ENCODE assay signal across 1 cellular context in the genomic region with DNA sequence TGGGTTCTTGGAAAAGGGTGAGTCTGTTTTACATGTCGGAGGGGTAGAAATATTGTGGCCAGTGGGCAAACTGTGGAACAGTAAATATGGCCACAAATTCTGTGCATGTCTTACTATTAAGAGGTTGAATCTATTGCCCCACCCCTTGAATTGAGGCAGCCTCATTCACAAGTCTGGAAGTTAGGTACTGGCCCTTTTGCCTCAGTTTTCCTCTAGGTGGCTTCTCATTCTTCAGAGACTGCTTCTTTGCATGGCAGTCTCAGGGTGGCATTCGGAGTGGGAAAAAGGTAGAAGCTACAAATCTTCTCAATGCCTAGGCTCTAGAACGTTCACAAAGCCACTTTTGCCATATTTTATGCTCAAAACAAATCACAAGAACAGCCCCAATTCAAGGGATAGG.
TF ChIP-seq lines count a peak whose summit lies in the region.

No MANE protein-coding gene starts in this region.

TF ChIP-seq in K562, 482 proteins besides CTCF, POLR2A, EP300 and RAD21 (continued from another document):
- TF ChIP-seq HEY1 (CRISPR knock-in tag; IDR thresholded peaks at IDR 0.05; ENCODE audit: borderline replicate concordance), result no peak
- no peak for TF ChIP-seq TRIM28 (IDR thresholded peaks at IDR 0.05)
- no peak for TF ChIP-seq SIN3B (IDR thresholded peaks at IDR 0.05; ENCODE audit: low read depth)
- no peak for TF ChIP-seq SAFB (IDR thresholded peaks at IDR 0.05; ENCODE audit: borderline replicate concordance, low read depth, low read length)
- no peak for TF ChIP-seq GTF2F1 (IDR thresholded peaks at IDR 0.05; ENCODE audit: low read depth, low read length)
- TF ChIP-seq LCOR (CRISPR knock-in tag; IDR thresholded peaks at IDR 0.05), result no peak
- TF ChIP-seq ETV6 (IDR thresholded peaks at IDR 0.05; ENCODE audit: borderline replicate concordance in 1 of 2, low read depth in 2 of 2, low read length in 1 of 2), result no peak
- TF ChIP-seq ETV6 (CRISPR knock-in tag; IDR thresholded peaks at IDR 0.05; ENCODE audit: borderline replicate concordance), result no peak
- TF ChIP-seq, protein P1, sequence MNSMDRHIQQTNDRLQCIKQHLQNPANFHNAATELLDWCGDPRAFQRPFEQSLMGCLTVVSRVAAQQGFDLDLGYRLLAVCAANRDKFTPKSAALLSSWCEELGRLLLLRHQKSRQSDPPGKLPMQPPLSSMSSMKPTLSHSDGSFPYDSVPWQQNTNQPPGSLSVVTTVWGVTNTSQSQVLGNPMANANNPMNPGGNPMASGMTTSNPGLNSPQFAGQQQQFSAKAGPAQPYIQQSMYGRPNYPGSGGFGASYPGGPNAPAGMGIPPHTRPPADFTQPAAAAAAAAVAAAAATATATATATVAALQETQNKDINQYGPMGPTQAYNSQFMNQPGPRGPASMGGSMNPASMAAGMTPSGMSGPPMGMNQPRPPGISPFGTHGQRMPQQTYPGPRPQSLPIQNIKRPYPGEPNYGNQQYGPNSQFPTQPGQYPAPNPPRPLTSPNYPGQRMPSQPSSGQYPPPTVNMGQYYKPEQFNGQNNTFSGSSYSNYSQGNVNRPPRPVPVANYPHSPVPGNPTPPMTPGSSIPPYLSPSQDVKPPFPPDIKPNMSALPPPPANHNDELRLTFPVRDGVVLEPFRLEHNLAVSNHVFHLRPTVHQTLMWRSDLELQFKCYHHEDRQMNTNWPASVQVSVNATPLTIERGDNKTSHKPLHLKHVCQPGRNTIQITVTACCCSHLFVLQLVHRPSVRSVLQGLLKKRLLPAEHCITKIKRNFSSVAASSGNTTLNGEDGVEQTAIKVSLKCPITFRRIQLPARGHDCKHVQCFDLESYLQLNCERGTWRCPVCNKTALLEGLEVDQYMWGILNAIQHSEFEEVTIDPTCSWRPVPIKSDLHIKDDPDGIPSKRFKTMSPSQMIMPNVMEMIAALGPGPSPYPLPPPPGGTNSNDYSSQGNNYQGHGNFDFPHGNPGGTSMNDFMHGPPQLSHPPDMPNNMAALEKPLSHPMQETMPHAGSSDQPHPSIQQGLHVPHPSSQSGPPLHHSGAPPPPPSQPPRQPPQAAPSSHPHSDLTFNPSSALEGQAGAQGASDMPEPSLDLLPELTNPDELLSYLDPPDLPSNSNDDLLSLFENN (IDR thresholded peaks at IDR 0.05; ENCODE audit: low read depth in 2 of 2, low read length in 2 of 2), result no peak
- TF ChIP-seq ZNF253 (CRISPR knock-in tag; conservative IDR thresholded peaks at IDR 0.05), result no peak
- TF ChIP-seq ZNF239 (CRISPR knock-in tag; IDR thresholded peaks at IDR 0.05), result no peak
- TF ChIP-seq BMI1 (IDR thresholded peaks at IDR 0.05; ENCODE audit: low read length), result no peak
- no peak for TF ChIP-seq GABPB2 (CRISPR knock-in tag; conservative IDR thresholded peaks at IDR 0.05)
